1 cellular context compared by ENCODE assay signal in the genomic region with DNA sequence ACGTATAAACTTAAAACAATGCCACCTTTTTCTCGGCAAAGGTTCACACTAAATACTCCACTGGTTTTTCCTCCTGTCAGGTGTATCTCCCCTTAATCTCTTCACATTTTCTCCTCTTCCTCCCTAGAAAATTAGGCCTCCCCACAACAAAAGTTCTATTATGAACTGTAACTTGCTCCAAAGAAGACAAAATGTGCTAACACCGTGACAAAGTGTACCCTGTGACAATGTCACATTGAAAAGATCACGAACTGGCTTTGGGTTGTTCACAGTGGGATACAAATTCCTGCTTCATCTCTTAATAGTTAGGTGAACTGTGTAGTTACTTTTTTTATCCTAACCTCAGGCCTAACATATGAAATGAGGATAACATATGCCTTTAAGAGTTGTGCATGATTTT.
TF ChIP-seq lines count a peak whose summit lies in the region.

No MANE protein-coding gene starts in this region.

TF ChIP-seq in GM23338, 12 proteins besides CTCF, POLR2A, EP300 and RAD21:
- TF ChIP-seq, protein P1, sequence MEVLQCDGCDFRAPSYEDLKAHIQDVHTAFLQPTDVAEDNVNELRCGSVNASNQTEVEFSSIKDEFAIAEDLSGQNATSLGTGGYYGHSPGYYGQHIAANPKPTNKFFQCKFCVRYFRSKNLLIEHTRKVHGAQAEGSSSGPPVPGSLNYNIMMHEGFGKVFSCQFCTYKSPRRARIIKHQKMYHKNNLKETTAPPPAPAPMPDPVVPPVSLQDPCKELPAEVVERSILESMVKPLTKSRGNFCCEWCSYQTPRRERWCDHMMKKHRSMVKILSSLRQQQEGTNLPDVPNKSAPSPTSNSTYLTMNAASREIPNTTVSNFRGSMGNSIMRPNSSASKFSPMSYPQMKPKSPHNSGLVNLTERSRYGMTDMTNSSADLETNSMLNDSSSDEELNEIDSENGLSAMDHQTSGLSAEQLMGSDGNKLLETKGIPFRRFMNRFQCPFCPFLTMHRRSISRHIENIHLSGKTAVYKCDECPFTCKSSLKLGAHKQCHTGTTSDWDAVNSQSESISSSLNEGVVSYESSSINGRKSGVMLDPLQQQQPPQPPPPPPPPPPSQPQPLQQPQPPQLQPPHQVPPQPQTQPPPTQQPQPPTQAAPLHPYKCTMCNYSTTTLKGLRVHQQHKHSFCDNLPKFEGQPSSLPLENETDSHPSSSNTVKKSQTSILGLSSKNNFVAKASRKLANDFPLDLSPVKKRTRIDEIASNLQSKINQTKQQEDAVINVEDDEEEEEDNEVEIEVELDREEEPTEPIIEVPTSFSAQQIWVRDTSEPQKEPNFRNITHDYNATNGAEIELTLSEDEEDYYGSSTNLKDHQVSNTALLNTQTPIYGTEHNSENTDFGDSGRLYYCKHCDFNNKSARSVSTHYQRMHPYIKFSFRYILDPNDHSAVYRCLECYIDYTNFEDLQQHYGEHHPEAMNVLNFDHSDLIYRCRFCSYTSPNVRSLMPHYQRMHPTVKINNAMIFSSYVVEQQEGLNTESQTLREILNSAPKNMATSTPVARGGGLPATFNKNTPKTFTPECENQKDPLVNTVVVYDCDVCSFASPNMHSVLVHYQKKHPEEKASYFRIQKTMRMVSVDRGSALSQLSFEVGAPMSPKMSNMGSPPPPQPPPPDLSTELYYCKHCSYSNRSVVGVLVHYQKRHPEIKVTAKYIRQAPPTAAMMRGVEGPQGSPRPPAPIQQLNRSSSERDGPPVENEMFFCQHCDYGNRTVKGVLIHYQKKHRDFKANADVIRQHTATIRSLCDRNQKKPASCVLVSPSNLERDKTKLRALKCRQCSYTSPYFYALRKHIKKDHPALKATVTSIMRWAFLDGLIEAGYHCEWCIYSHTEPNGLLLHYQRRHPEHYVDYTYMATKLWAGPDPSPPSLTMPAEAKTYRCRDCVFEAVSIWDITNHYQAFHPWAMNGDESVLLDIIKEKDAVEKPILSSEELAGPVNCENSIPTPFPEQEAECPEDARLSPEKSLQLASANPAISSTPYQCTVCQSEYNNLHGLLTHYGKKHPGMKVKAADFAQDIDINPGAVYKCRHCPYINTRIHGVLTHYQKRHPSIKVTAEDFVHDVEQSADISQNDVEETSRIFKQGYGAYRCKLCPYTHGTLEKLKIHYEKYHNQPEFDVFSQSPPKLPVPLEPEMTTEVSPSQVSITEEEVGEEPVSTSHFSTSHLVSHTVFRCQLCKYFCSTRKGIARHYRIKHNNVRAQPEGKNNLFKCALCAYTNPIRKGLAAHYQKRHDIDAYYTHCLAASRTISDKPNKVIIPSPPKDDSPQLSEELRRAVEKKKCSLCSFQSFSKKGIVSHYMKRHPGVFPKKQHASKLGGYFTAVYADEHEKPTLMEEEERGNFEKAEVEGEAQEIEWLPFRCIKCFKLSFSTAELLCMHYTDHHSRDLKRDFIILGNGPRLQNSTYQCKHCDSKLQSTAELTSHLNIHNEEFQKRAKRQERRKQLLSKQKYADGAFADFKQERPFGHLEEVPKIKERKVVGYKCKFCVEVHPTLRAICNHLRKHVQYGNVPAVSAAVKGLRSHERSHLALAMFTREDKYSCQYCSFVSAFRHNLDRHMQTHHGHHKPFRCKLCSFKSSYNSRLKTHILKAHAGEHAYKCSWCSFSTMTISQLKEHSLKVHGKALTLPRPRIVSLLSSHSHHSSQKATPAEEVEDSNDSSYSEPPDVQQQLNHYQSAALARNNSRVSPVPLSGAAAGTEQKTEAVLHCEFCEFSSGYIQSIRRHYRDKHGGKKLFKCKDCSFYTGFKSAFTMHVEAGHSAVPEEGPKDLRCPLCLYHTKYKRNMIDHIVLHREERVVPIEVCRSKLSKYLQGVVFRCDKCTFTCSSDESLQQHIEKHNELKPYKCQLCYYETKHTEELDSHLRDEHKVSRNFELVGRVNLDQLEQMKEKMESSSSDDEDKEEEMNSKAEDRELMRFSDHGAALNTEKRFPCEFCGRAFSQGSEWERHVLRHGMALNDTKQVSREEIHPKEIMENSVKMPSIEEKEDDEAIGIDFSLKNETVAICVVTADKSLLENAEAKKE (CRISPR knock-in tag; IDR thresholded peaks at IDR 0.05): no peak
- TF ChIP-seq NANOG (IDR thresholded peaks at IDR 0.05; ENCODE audit: borderline replicate concordance): no peak
